ENCODE assay signal across 10 cellular contexts in the genomic region with DNA sequence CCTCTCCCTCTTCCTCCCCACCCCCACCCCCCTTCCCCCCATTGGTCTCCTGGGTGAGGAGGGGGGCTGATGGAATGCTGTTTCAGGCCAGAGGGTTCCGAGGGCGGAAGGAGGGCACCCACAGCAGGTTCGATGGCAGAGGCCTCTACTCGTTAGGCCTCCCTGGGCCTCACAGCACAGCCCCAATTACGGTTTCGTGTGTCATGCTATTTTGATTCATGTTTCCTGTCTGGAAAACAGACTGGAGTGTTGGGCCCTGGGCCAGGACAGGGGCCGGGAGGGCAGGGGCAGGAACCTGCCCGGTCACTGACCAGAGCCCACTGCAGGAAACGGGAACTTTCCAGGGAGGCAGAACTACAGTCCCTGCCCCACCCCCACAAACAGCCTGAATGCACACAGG.
DNase-seq lines count a peak whose midpoint lies in the region; ATAC-seq, FAIRE-seq and TF ChIP-seq lines count a peak whose summit lies in the region.
"Had no signal": no experiment of that assay in that cellular context is flagged by ENCODE, and none has a peak within 500 bp of the region (broad histone marks: within the 10 kb centered on the region; RNA-seq: fewer than 3 reads in every experiment).

No MANE protein-coding gene starts in this region.

- TF ChIP-seq EP300 in K562 (IDR thresholded peaks at IDR 0.05; ENCODE audit: low read length) (no peak), tibial nerve (IDR thresholded peaks at IDR 0.05) (peak in 1 of 2 donors; percentile 7)

- TF ChIP-seq POLR2A in K562 (conservative IDR thresholded peaks at IDR 0.05) (no peak), thyroid gland (IDR thresholded peaks at IDR 0.05) (no peak), tibial nerve (IDR thresholded peaks at IDR 0.05) (no peak)

- H3K27ac ChIP-seq in K562 (ENCODE audit: extremely low read depth, low read depth, low read length) (no peak overlapping the region), thyroid gland (peak overlapping the region in 1 of 3 donors; percentile 33), tibial nerve (peak overlapping the region in 2 of 4 donors; percentile 43 to 66)

- H3K9me1 ChIP-seq in K562 (ENCODE audit: control insufficient read depth, insufficient read depth, low read length): no peaks in the 10 kb centered on the region

- H4K20me1 ChIP-seq in K562 (replicated peaks; ENCODE audit: control insufficient read depth, insufficient read depth, low read length): peaks cover 16% of the 10 kb centered on the region

- H3K4me1 ChIP-seq in K562 (replicated peaks in 1 of 2; ENCODE audit: control insufficient read depth in 2 of 2, insufficient read depth in 2 of 2, low read length in 2 of 2): peaks cover 0 to 3% of the 10 kb centered on the region in 2 experiments; a peak in 3 of 5 replicates
- no peaks in the 10 kb centered on the region for H3K4me1 ChIP-seq in thyroid gland
- H3K4me1 ChIP-seq in tibial nerve: peaks cover 0 to 23% (median 13%) of the 10 kb centered on the region in 4 donors

- H3K9me3 ChIP-seq in K562 (replicated peaks; ENCODE audit: control insufficient read depth, insufficient read depth, low read depth, low read length) (no peaks in the 10 kb centered on the region), thyroid gland (no peaks in the 10 kb centered on the region), tibial nerve (no peaks in the 10 kb centered on the region)

- in situ Hi-C loops in K562 (cut with MboI): no loop called here

- peaks cover 20 to 64% of the 10 kb centered on the region in 2 experiments; a peak in 4 of 5 replicates for H3K27me3 ChIP-seq in K562 (ENCODE audit: control insufficient read depth in 2 of 2, insufficient read depth in 2 of 2, low read length in 2 of 2)
- no peaks in the 10 kb centered on the region for H3K27me3 ChIP-seq in thyroid gland
- no peaks in the 10 kb centered on the region for H3K27me3 ChIP-seq in tibial nerve

- no peak for TF ChIP-seq RAD21 in K562 (CRISPR knock-in tag; conservative IDR thresholded peaks at IDR 0.05 in 1 of 2, IDR thresholded peaks at IDR 0.05 in 1 of 2)

- CTCF ChIA-PET in K562 (lab: Yijun Ruan, JAX; ENCODE audit: low intra/inter-chr PET ratio): no interaction called here

- no peak for ATAC-seq in K562
- ATAC-seq: stimulated activated effector memory CD8-positive, alpha-beta T cell treated with anti-CD3 and anti-CD28 coated beads, Interleukin-12 subunit alpha, Interleukin-12 subunit beta, amount 100 ng/mL, for 72 hours; T-helper 17 cell had no signal

- intact Hi-C loops in K562 (cut with micrococcal nuclease) (no loop called here), thyroid gland (cut with DNase I) (no loop called here)

- no peak overlapping the region for H3K9ac ChIP-seq in K562 (ENCODE audit: insufficient read depth in 1 of 2, low read depth in 2 of 2, low read length in 2 of 2)

- no peak for TF ChIP-seq CTCF in K562 (IDR thresholded peaks at IDR 0.05 in 2 of 3, conservative IDR thresholded peaks at IDR 0.05 in 1 of 3; ENCODE audit: insufficient read depth in 2 of 3, low read depth in 1 of 3, low read length in 3 of 3)
- TF ChIP-seq CTCF in thyroid gland (IDR thresholded peaks at IDR 0.05): no peak
- no peak for TF ChIP-seq CTCF in tibial nerve (IDR thresholded peaks at IDR 0.05)

- no peak overlapping the region for H3K4me2 ChIP-seq in K562 (ENCODE audit: insufficient read depth, low read length)

- H3K36me3 ChIP-seq in K562 (ENCODE audit: control insufficient read depth, insufficient read depth, low read length): no peaks in the 10 kb centered on the region
- H3K36me3 ChIP-seq in thyroid gland: no peaks in the 10 kb centered on the region
- H3K36me3 ChIP-seq in tibial nerve: no peaks in the 10 kb centered on the region

- peak; percentile 95 for FAIRE-seq in HTR-8/SVneo (lab: Jason Lieb, UNC)
- FAIRE-seq in K562 (lab: Jason Lieb, UNC): no peak

- DNase-seq in HTR-8/SVneo (ENCODE audit: insufficient read length, low spot score) (peak; percentile 86), K562 (ENCODE audit: extremely low read depth in 1 of 4, low spot score in 3 of 4) (no peak), iris pigment epithelial cell (ENCODE audit: low read depth) (peak; percentile 70), thyroid gland (peak; percentile 17 to 35), DMS53 treated with DMSO at 0.1 percent for 48 hours (lab: John Stamatoyannopoulos, UW; ENCODE audit: unreplicated experiment) (no peak), tibial nerve (ENCODE audit: low spot score in 2 of 2) (no peak), NK-92 (lab: John Stamatoyannopoulos, UW; ENCODE audit: unreplicated experiment) (no peak)
- DNase-seq: NCI-H510A treated with DMSO at 0.1 percent for 48 hours, T-helper 17 cell had no signal

- POLR2A ChIA-PET in K562 (lab: Yijun Ruan, JAX): no interaction called here

- H3K79me2 ChIP-seq in K562 (ENCODE audit: control insufficient read depth, insufficient read depth, low read length): no peaks in the 10 kb centered on the region

- H2AFZ ChIP-seq in K562 (ENCODE audit: low read depth, low read length): no peak overlapping the region

- 5% methylated on average over 6 of the region's 9 CpGs for WGBS in K562 (ENCODE audit: insufficient coverage, low coverage, missing lambda C conversion rate)
- 6 to 41% methylated on average over 6 to 9 of the region's 9 CpGs for WGBS in thyroid gland, 2 donors
- WGBS in tibial nerve, 2 donors: 12 to 22% methylated on average over 6 to 7 of the region's 9 CpGs

- H3K4me3 ChIP-seq in K562 (no peak overlapping the region), thyroid gland (replicated peaks in 1 of 3) (no peak overlapping the region), tibial nerve (no peak overlapping the region)

- no TSS peak for BruUV-seq in K562 (replicated peaks; lab: Mats Ljungman, UMichigan)

TF ChIP-seq in K562, 482 proteins besides CTCF, POLR2A, EP300 and RAD21 (continues in another document):
- TF ChIP-seq GABPA (tag; conservative IDR thresholded peaks at IDR 0.05; ENCODE audit: low read depth) (peak; percentile 30), ZNF3 (CRISPR knock-in tag; IDR thresholded peaks at IDR 0.05) (no peak), ZNF444 (CRISPR knock-in tag; IDR thresholded peaks at IDR 0.05) (no peak), GATAD2B (IDR thresholded peaks at IDR 0.05; ENCODE audit: borderline replicate concordance) (no peak), FOXJ3 (CRISPR knock-in tag; IDR thresholded peaks at IDR 0.05) (no peak), POLR3G (IDR thresholded peaks at IDR 0.05; ENCODE audit: extremely low read depth, insufficient read length, insufficient replicate concordance) (no peak), MED1 (CRISPR knock-in tag; IDR thresholded peaks at IDR 0.05; ENCODE audit: borderline replicate concordance) (no peak), PTRF (tag; IDR thresholded peaks at IDR 0.05) (no peak), ZSCAN29 (IDR thresholded peaks at IDR 0.05) (no peak)
- TF ChIP-seq, protein P1, sequence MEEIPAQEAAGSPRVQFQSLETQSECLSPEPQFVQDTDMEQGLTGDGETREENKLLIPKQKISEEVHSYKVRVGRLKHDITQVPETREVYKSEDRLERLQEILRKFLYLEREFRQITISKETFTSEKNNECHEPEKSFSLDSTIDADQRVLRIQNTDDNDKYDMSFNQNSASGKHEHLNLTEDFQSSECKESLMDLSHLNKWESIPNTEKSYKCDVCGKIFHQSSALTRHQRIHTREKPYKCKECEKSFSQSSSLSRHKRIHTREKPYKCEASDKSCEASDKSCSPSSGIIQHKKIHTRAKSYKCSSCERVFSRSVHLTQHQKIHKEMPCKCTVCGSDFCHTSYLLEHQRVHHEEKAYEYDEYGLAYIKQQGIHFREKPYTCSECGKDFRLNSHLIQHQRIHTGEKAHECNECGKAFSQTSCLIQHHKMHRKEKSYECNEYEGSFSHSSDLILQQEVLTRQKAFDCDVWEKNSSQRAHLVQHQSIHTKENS (CRISPR knock-in tag; IDR thresholded peaks at IDR 0.05): no peak
- TF ChIP-seq, protein P2, sequence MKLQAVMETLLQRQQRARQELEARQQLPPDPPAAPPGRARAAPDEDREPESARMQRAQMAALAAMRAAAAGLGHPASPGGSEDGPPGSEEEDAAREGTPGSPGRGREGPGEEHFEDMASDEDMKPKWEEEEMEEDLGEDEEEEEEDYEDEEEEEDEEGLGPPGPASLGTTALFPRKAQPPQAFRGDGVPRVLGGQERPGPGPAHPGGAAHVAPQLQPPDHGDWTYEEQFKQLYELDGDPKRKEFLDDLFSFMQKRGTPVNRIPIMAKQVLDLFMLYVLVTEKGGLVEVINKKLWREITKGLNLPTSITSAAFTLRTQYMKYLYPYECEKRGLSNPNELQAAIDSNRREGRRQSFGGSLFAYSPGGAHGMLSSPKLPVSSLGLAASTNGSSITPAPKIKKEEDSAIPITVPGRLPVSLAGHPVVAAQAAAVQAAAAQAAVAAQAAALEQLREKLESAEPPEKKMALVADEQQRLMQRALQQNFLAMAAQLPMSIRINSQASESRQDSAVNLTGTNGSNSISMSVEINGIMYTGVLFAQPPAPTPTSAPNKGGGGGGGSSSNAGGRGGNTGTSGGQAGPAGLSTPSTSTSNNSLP (IDR thresholded peaks at IDR 0.05; ENCODE audit: borderline replicate concordance, low read depth, low read length): no peak
- TF ChIP-seq, protein P3, sequence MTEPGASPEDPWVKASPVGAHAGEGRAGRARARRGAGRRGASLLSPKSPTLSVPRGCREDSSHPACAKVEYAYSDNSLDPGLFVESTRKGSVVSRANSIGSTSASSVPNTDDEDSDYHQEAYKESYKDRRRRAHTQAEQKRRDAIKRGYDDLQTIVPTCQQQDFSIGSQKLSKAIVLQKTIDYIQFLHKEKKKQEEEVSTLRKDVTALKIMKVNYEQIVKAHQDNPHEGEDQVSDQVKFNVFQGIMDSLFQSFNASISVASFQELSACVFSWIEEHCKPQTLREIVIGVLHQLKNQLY (CRISPR knock-in tag; conservative IDR thresholded peaks at IDR 0.05): no peak
- TF ChIP-seq, protein P4, sequence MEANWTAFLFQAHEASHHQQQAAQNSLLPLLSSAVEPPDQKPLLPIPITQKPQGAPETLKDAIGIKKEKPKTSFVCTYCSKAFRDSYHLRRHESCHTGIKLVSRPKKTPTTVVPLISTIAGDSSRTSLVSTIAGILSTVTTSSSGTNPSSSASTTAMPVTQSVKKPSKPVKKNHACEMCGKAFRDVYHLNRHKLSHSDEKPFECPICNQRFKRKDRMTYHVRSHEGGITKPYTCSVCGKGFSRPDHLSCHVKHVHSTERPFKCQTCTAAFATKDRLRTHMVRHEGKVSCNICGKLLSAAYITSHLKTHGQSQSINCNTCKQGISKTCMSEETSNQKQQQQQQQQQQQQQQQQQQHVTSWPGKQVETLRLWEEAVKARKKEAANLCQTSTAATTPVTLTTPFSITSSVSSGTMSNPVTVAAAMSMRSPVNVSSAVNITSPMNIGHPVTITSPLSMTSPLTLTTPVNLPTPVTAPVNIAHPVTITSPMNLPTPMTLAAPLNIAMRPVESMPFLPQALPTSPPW (CRISPR knock-in tag; IDR thresholded peaks at IDR 0.05): peak; percentile 43

Comparison
In these comparisons a context has a peak if more than half of its experiments do, and no peak if none do; other contexts are left out.
1. DNase-seq: peak in HTR-8/SVneo (single experiment), iris pigment epithelial cell (single experiment) and thyroid gland (2 of 2); none in K562 (0 of 4), DMS53 treated with DMSO at 0.1 percent for 48 hours (single experiment), tibial nerve (0 of 2) and NK-92 (single experiment).